Comparison of ENCODE assay signal across 8 cellular contexts in the genomic region with DNA sequence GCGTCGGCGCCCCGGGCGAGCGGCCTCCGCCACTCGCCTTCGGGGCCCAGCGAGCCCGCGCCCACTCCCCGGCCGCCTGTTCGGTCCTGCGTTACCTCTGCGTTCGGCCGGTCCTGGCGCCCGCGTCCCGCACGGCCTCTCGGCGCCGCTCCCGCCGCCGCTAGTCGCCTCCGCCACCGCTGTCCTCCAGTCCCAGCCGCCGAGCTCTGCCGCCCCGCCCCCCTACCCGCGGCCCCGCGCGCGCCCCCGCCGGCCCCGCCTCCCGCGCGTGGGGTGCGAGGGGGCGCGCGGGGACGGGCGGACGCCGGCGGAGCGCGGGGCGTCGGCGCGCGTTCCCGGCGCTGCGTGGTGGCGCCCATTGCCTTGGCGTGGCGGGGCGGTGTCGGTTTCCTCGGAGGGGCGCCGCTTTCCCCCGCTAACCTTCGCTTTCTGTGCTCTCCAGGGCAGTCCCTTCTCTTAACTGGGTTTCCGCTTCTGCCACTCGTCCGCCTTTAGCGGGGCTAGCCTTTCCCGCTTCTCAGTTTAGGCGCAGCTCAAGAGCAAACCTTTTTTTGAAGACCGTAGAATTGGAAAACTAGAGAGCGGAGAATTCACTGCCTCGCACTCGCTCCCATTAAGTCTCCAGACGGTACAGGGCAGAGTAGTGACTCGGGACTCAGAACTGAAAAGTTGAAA. TPM values are rescaled to one million over a fixed set of nuclear protein-coding genes. Genes with fewer than 3 reads are reported as not detected.
DNase-seq lines count a peak whose midpoint lies in the region; ATAC-seq, FAIRE-seq and TF ChIP-seq lines count a peak whose summit lies in the region.

A gene with protein sequence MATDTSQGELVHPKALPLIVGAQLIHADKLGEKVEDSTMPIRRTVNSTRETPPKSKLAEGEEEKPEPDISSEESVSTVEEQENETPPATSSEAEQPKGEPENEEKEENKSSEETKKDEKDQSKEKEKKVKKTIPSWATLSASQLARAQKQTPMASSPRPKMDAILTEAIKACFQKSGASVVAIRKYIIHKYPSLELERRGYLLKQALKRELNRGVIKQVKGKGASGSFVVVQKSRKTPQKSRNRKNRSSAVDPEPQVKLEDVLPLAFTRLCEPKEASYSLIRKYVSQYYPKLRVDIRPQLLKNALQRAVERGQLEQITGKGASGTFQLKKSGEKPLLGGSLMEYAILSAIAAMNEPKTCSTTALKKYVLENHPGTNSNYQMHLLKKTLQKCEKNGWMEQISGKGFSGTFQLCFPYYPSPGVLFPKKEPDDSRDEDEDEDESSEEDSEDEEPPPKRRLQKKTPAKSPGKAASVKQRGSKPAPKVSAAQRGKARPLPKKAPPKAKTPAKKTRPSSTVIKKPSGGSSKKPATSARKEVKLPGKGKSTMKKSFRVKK (minus strand): TSS at position 208 of the 675 bp plus-strand sequence. CDS start 6,867 bp downstream, outside the sequence.

- H3K36me3 Mint-ChIP-seq in CD4-positive, alpha-beta T cell (ENCODE audit: low read depth) = peaks cover 21% of the 10 kb centered on the region

- H3K56ac ChIP-seq in H1 (replicated peaks; ENCODE audit: insufficient read length, low read depth, low read length) (peak within 1 kb of the TSS; percentile 83), mesendoderm (ENCODE audit: low read length) (peak within 1 kb of the TSS; percentile 100)

- H3K4me3 ChIP-seq in H1 (ENCODE audit: extremely low read depth in 1 of 4, insufficient read depth in 2 of 4, low read depth in 3 of 4, low read length in 4 of 4) = peak within 1 kb of the TSS; percentile 82 to 99 (median 92)
- H3K4me3 ChIP-seq in mesendoderm (ENCODE audit: low read length) = peak within 1 kb of the TSS; percentile 100

- no peak for TF ChIP-seq RAD21 in H1 (IDR thresholded peaks at IDR 0.05 in 1 of 2, conservative IDR thresholded peaks at IDR 0.05 in 1 of 2; ENCODE audit: low read depth in 2 of 2, low read length in 2 of 2)

- H2BK12ac ChIP-seq in H1 (ENCODE audit: low read depth, low read length) = no peak within 1 kb of the TSS

- H3K27ac ChIP-seq in CD4-positive, alpha-beta T cell (ENCODE audit: low read depth, low read length) = peak within 1 kb of the TSS; percentile 85
- peak within 1 kb of the TSS; percentile 95 for H3K27ac ChIP-seq in H1 (ENCODE audit: low read depth, low read length)
- H3K27ac ChIP-seq in mesendoderm (ENCODE audit: low read depth, low read length) = peak within 1 kb of the TSS; percentile 100

- H4K5ac ChIP-seq in H1 (ENCODE audit: insufficient read length, low read depth, low read length) = peak within 1 kb of the TSS; percentile 94
- peak within 1 kb of the TSS; percentile 92 for H4K5ac ChIP-seq in mesendoderm (ENCODE audit: low read length)

- POLR2A ChIA-PET in CD4-positive, alpha-beta T cell (lab: Charles Lee) = interaction anchor here (0.6 to 2.8 kb wide), 27 partner anchors 10 to 1265 kb away, joined by 3 to 21 read pairs (median 5); partner anchors contain the start of genes CDC42, DDOST, EIF4G3 and KIF17
- POLR2A ChIA-PET in H1 (lab: Charles Lee; ENCODE audit: partially characterized antibody) = interaction anchor here (0.7 to 2.0 kb wide), 33 partner anchors 10 to 558 kb away, joined by 3 to 15 read pairs (median 4); partner anchors contain the start of genes DDOST and KIF17

- H4K20me1 ChIP-seq in H1 (replicated peaks in 1 of 2; ENCODE audit: control insufficient read depth in 1 of 2, insufficient read depth in 2 of 2, low read length in 2 of 2) = peaks cover 3 to 8% of the 10 kb centered on the region in 2 experiments

- H4K91ac ChIP-seq in H1 (replicated peaks; ENCODE audit: insufficient read length, low read length) = peak within 1 kb of the TSS; percentile 94

- H3K4me1 ChIP-seq in H1 (replicated peaks in 1 of 4; ENCODE audit: control insufficient read depth in 3 of 4, insufficient read depth in 4 of 4, low read length in 3 of 4) = peaks cover 0 to 6% (median 6%) of the 10 kb centered on the region in 4 experiments; a peak in 3 of 7 replicates
- peaks cover 2% of the 10 kb centered on the region for H3K4me1 ChIP-seq in mesendoderm (ENCODE audit: control insufficient read depth, low read depth, low read length)

- CTCF ChIA-PET in CD4-positive, alpha-beta T cell (lab: Charles Lee) = interaction anchor here (1.2 to 1.7 kb wide), 3 partner anchors 10 to 90 kb away, joined by 3 to 6 read pairs (median 4); no protein-coding TSS in a partner anchor
- CTCF ChIA-PET in H1 (lab: Charles Lee; ENCODE audit: partially characterized antibody) = interaction anchor here (1.2 to 1.3 kb wide), 3 partner anchors 77 to 409 kb away, joined by 3 to 6 read pairs (median 4); no protein-coding TSS in a partner anchor

- H3K9me3 ChIP-seq in CD4-positive, alpha-beta T cell (ENCODE audit: control insufficient read depth, low read length) = no peaks in the 10 kb centered on the region
- H3K9me3 ChIP-seq in H1 (ENCODE audit: insufficient read depth in 2 of 2, low read depth in 1 of 2, low read length in 1 of 2) = no peaks in the 10 kb centered on the region

- H2AFZ ChIP-seq in H1 (ENCODE audit: low read length) = peak within 1 kb of the TSS; percentile 19

- H3K79me1 ChIP-seq in H1 (ENCODE audit: low read depth, low read length) = no peaks in the 10 kb centered on the region
- H3K79me1 ChIP-seq in mesendoderm (ENCODE audit: low read length) = peaks cover 4% of the 10 kb centered on the region

- H2AK5ac ChIP-seq in H1 (ENCODE audit: low read depth, low read length) (no peak within 1 kb of the TSS), mesendoderm (ENCODE audit: low read length) (peak within 1 kb of the TSS; percentile 74)

- intact Hi-C loops in CD4-positive, alpha-beta T cell (cut with DNase I, micrococcal nuclease) = loop anchor here (2.0 to 5.0 kb wide), 6 partner anchors 55 to 1150 kb away; partner anchors contain the start of genes EIF4G3 (in 2 of the 2), DDOST (in 1 of the 2), HSPG2 (in 1 of the 2) and MUL1 (in 1 of the 2)

- no peaks in the 10 kb centered on the region for H3K27me3 ChIP-seq in CD4-positive, alpha-beta T cell (ENCODE audit: control insufficient read depth, insufficient read depth, low read length)
- H3K27me3 ChIP-seq in H1 (replicated peaks in 1 of 4; ENCODE audit: control insufficient read depth in 3 of 4, extremely low read depth in 1 of 4, insufficient read depth in 3 of 4, low read length in 3 of 4) (no peaks in the 10 kb centered on the region), mesendoderm (ENCODE audit: insufficient read depth, low read length, poor library complexity) (no peaks in the 10 kb centered on the region)

- H3K4ac ChIP-seq in H1 (replicated peaks; ENCODE audit: insufficient read length, low read depth, low read length) = no peak within 1 kb of the TSS
- H3K4ac ChIP-seq in mesendoderm (ENCODE audit: low read depth, low read length) = peak within 1 kb of the TSS; percentile 97

- H3K9ac ChIP-seq in H1 (replicated peaks in 1 of 4; ENCODE audit: extremely low read depth in 1 of 4, low read depth in 3 of 4, low read length in 3 of 4) (peak within 1 kb of the TSS; percentile 94 to 99 (median 97)), mesendoderm (ENCODE audit: low read length) (peak within 1 kb of the TSS; percentile 100)

- H3K9me3 Mint-ChIP-seq in CD4-positive, alpha-beta T cell = no peaks in the 10 kb centered on the region

- no peak for FAIRE-seq in H1 (lab: Jason Lieb, UNC)

- H3K36me3 ChIP-seq in H1 (ENCODE audit: control insufficient read depth in 2 of 4, insufficient read depth in 4 of 4, low read length in 3 of 4) = no peaks in the 10 kb centered on the region
- no peaks in the 10 kb centered on the region for H3K36me3 ChIP-seq in mesendoderm (ENCODE audit: control insufficient read depth, insufficient read depth, low read length)

- H3K18ac ChIP-seq in H1 (ENCODE audit: extremely low read depth, low read length) (peak within 1 kb of the TSS; percentile 84), mesendoderm (ENCODE audit: low read length) (peak within 1 kb of the TSS; percentile 99)

- no peak within 1 kb of the TSS for H3K14ac ChIP-seq in H1 (ENCODE audit: insufficient read length)

- peak within 1 kb of the TSS; percentile 99 for H3K4me3 Mint-ChIP-seq in CD4-positive, alpha-beta T cell

- H3K4me2 ChIP-seq in H1 (ENCODE audit: insufficient read depth in 1 of 2, low read depth in 2 of 2, low read length in 2 of 2) = peak within 1 kb of the TSS; percentile 74 to 81
- H3K4me2 ChIP-seq in mesendoderm (ENCODE audit: low read length) = peak within 1 kb of the TSS; percentile 83

- peak; percentile 72 to 89 (median 82) for DNase-seq in CD4-positive, alpha-beta T cell
- peak; percentile 19 for DNase-seq in NK-92 (lab: John Stamatoyannopoulos, UW; ENCODE audit: unreplicated experiment)
- DNase-seq in activated CD8-positive, alpha-beta memory T cell treated with anti-CD3 and anti-CD28 coated beads for 4 hours (ENCODE audit: low read depth in 2 of 2) = peak; percentile 56 to 74
- DNase-seq in H1 (ENCODE audit: low read depth in 1 of 2, low spot score in 2 of 2) = peak; percentile 1 to 62
- peak; percentile 84 for DNase-seq in mesendoderm
- DNase-seq in stimulated activated CD8-positive, alpha-beta memory T cell treated with anti-CD3 and anti-CD28 coated beads, Interleukin-12 subunit alpha, Interleukin-12 subunit beta, amount 100 ng/mL, for 4 hours (ENCODE audit: low read depth) = peak; percentile 85

- 1% methylated on average over 16 of the region's 90 CpGs; no CpG with 5 or more reads in 1 of the 2 experiments for WGBS in H1 (ENCODE audit: extremely low coverage in 1 of 2, insufficient coverage in 1 of 2, insufficient read length in 1 of 2, insufficient replicate concordance in 2 of 2, low coverage in 1 of 2, low lambda C conversion rate in 2 of 2, missing lambda C conversion rate in 1 of 2), 2 experiments
- WGBS in mesendoderm (ENCODE audit: extremely low coverage, insufficient coverage, low lambda C conversion rate) = no CpG with 5 or more reads among the region's 90 CpGs

- H3K27ac Mint-ChIP-seq in CD4-positive, alpha-beta T cell = peak within 1 kb of the TSS; percentile 97

- H3K4me1 Mint-ChIP-seq in CD4-positive, alpha-beta T cell (ENCODE audit: low read depth) = peaks cover 37% of the 10 kb centered on the region

- peak in 1 of 2 experiments; percentile 80; a peak in 1 of 3 replicates for TF ChIP-seq POLR2A in H1 (IDR thresholded peaks at IDR 0.05; ENCODE audit: control extremely low read depth in 1 of 2, low read depth in 2 of 2, low read length in 2 of 2)

- H4K8ac ChIP-seq in H1 (ENCODE audit: extremely low read depth, insufficient read depth, low read length) (peak within 1 kb of the TSS; percentile 90), mesendoderm (ENCODE audit: low read depth, low read length) (peak within 1 kb of the TSS; percentile 67)

- 0 out of 2 replicates have a peak within 1 kb of the TSS, but pooled peaks have one; percentile 3 for H2BK20ac ChIP-seq in H1 (ENCODE audit: low read length)

- H2BK5ac ChIP-seq in H1 (ENCODE audit: low read depth, low read length) = peak within 1 kb of the TSS; percentile 95
- peak within 1 kb of the TSS; percentile 92 for H2BK5ac ChIP-seq in mesendoderm (ENCODE audit: low read length)

- H3K79me2 ChIP-seq in H1 (ENCODE audit: control insufficient read depth in 1 of 2, insufficient read depth in 2 of 2, low read length in 2 of 2) (peaks cover 15 to 39% of the 10 kb centered on the region in 2 experiments), mesendoderm (ENCODE audit: control insufficient read depth, insufficient read depth, low read length) (peaks cover 38% of the 10 kb centered on the region)

- no peaks in the 10 kb centered on the region for H3K27me3 Mint-ChIP-seq in CD4-positive, alpha-beta T cell

- H3K23me2 ChIP-seq in H1 (ENCODE audit: low read depth, low read length) = peaks cover 5% of the 10 kb centered on the region; the same call in 1 of the 2 replicates

- H3K23ac ChIP-seq in H1 (ENCODE audit: insufficient read length) (no peak within 1 kb of the TSS), mesendoderm (ENCODE audit: low read length) (peak within 1 kb of the TSS; percentile 80)

- TF ChIP-seq CTCF in CD4-positive, alpha-beta T cell (IDR thresholded peaks at IDR 0.05) = no peak
- no peak for TF ChIP-seq CTCF in H1 (IDR thresholded peaks at IDR 0.05; ENCODE audit: control extremely low read depth in 1 of 3, insufficient read depth in 1 of 3, low read depth in 1 of 3, low read length in 3 of 3)

- H2BK120ac ChIP-seq in H1 (replicated peaks; ENCODE audit: low read depth, low read length) (no peak within 1 kb of the TSS), mesendoderm (ENCODE audit: low read depth, low read length) (peak within 1 kb of the TSS; percentile 92)

- TF ChIP-seq EP300 in H1 (IDR thresholded peaks at IDR 0.05; ENCODE audit: borderline replicate concordance in 1 of 2, low read depth in 2 of 2, low read length in 2 of 2) = no peak

- peak; percentile 61 for ATAC-seq in CD4-positive, alpha-beta T cell (ENCODE audit: poor library complexity)
- ATAC-seq in GM19395 (IDR thresholded peaks at IDR 0.05; ENCODE audit: unreplicated experiment) (peak; percentile 40), HG03521 (IDR thresholded peaks at IDR 0.05; ENCODE audit: unreplicated experiment) (peak; percentile 44)

- H2BK15ac ChIP-seq in H1 (ENCODE audit: low read length) (no peak within 1 kb of the TSS; the same call in 1 of the 2 replicates), mesendoderm (replicated peaks; ENCODE audit: low read depth) (no peak within 1 kb of the TSS)

RNA-seq across cellular contexts. Expression of the gene that starts here (rescaled TPM):
- 100 to 1,000 TPM; 186 to 191 TPM for total RNA-seq in CD4-positive, alpha-beta T cell
- 121 and 125 TPM in 2 replicates for total RNA-seq in H1 (2021; fragmentation: NEBNext Ultra II Directional; extraction: Animal tissue kit (Norgen Biotek cat#: 25700))
- polyA plus RNA-seq in H1 (2011; rRNA removed) = 47.4 and 47.6 TPM in 2 replicates
- 77.7 TPM for polyA plus RNA-seq in H1 (2011; cell fraction: cytosol; rRNA removed)
- polyA plus RNA-seq in H1 (2011; cell fraction: nucleus; rRNA removed) = 62.1 TPM
- 73.1 to 95.8 TPM (median 92.7 TPM) in 4 replicates for polyA plus RNA-seq in H1 (2012, experiment 1 of 2)
- 13.5 TPM for polyA plus RNA-seq in H1 (2012, experiment 2 of 2)
- polyA plus RNA-seq in H1 (2013, experiment 1 of 2) = 74.0 TPM
- 71.2 TPM for polyA plus RNA-seq in H1 (2013, experiment 2 of 2)
- polyA minus RNA-seq in H1 (2011; rRNA and poly(A)+ RNA removed) = 43.7 and 53.5 TPM in 2 replicates
- 42.9 TPM for polyA minus RNA-seq in H1 (2011; cell fraction: cytosol; rRNA and poly(A)+ RNA removed)
- polyA minus RNA-seq in H1 (2011; cell fraction: nucleus; rRNA and poly(A)+ RNA removed) = 113 TPM
- 68.7 TPM for polyA plus RNA-seq in mesendoderm (2013, experiment 1 of 2)
- polyA plus RNA-seq in mesendoderm (2013, experiment 2 of 2) = 69.9 TPM

Comparison
In these comparisons a context has a peak if more than half of its experiments do, and no peak if none do; other contexts are left out.
1. Peak in every context shown above with its lines: DNase-seq, ATAC-seq, H3K4me3 ChIP-seq and H3K27ac ChIP-seq.
2. DNase-seq: peak in every context shown above with its lines; median percentile 85 in stimulated activated CD8-positive, alpha-beta memory T cell treated with anti-CD3 and anti-CD28 coated beads, Interleukin-12 subunit alpha, Interleukin-12 subunit beta, amount 100 ng/mL, for 4 hours; 84 in mesendoderm; 82 in CD4-positive, alpha-beta T cell; 65 in activated CD8-positive, alpha-beta memory T cell treated with anti-CD3 and anti-CD28 coated beads for 4 hours; 32 in H1; 19 in NK-92.